Comparison of ENCODE assay signal across 8 cellular contexts in the genomic region with DNA sequence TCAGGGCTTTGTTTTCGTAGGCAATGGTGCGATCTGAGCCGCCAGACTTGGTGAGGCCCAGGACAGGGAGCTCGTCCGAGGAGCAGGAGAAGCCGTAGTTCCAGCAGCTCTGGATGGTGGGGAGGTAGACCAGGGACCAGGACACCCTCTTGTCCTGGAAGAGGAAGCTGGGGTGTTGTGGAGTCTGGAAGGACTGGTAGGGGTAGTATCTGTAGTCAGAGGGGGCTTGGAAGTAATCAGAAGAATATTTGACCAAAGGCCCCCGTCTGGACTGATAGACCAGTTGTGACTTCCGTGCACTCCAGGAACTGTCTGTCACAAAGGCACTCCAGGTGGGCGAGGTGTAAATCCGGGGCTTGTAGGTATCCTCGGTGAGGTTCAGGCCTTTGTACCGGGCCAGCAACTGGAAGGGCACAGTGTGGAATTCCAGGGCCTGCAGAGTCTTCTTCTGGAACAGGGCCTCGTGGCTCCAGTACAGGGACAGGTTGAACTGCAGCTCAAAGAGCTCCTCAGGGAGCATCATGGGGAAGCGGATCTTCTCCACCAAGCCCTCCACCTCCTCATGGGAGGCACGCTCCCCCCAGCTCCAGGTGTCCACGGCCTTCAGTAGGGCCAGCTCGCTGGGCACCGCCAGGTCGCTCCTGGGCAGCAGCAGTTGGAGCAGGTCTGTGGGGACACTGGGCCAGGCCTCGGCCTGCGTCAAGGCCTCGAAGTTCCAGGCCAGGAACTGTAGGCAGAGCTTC. TPM values are rescaled to one million over a fixed set of nuclear protein-coding genes. Genes with fewer than 3 reads are reported as not detected.
A peak's percentile ranks its signal among the peaks of the same experiment; 100 is the strongest.
DNase-seq lines count a peak whose midpoint lies in the region; ATAC-seq and TF ChIP-seq lines count a peak whose summit lies in the region.
"Had no signal": no experiment of that assay in that cellular context is flagged by ENCODE, and none has a peak within 500 bp of the region (broad histone marks: within the 10 kb centered on the region; RNA-seq: fewer than 3 reads in every experiment).

No MANE protein-coding gene starts in this region.

- no TSS peak for BruUV-seq in HCT116 (replicated peaks; lab: Mats Ljungman, UMichigan)

- 0 out of 2 replicates have a peak, but pooled peaks have one; percentile 2 for ATAC-seq in HCT116
- ATAC-seq in lower lobe of right lung: no peak
- no peak for ATAC-seq in thoracic aorta (ENCODE audit: insufficient number of reproducible peaks, low FRiP score, low read depth)
- no peak for ATAC-seq in HG02798 (IDR thresholded peaks at IDR 0.05; ENCODE audit: poor library complexity, unreplicated experiment)
- no peak for ATAC-seq in mucosa of descending colon

- H3K4me3 ChIP-seq in HCT116 (replicated peaks in 1 of 2; ENCODE audit: low read depth in 1 of 2, low read length in 2 of 2): no peak overlapping the region
- no peak overlapping the region for H3K4me3 ChIP-seq in WERI-Rb-1 (ENCODE audit: low read depth, low read length)
- H3K4me3 ChIP-seq in lower lobe of right lung: no peak overlapping the region
- peak overlapping the region; percentile 46 for H3K4me3 ChIP-seq in thoracic aorta
- no peak overlapping the region for H3K4me3 ChIP-seq in mucosa of descending colon

- H2AFZ ChIP-seq in HCT116 (ENCODE audit: low read depth, low read length, poor library complexity, severe bottlenecking): no peak overlapping the region

- TF ChIP-seq CTCF in HCT116 (IDR thresholded peaks at IDR 0.05 in 2 of 3, conservative IDR thresholded peaks at IDR 0.05 in 1 of 3; ENCODE audit: borderline replicate concordance in 1 of 3, insufficient read depth in 1 of 3, low read depth in 2 of 3, low read length in 2 of 3) (no peak), WERI-Rb-1 (IDR thresholded peaks at IDR 0.05; ENCODE audit: low read depth, low read length) (no peak), lower lobe of right lung (IDR thresholded peaks at IDR 0.05) (no peak), thoracic aorta (IDR thresholded peaks at IDR 0.05) (no peak), mucosa of descending colon (IDR thresholded peaks at IDR 0.05) (no peak)

- DNase-seq in HCT116 (ENCODE audit: low read depth, low spot score) (no peak), WERI-Rb-1 (no peak), lower lobe of right lung (no peak), thoracic aorta (ENCODE audit: low spot score) (no peak), mucosa of descending colon (no peak), superior temporal gyrus (ENCODE audit: extremely low spot score) (no peak)

- H3K9me3 ChIP-seq in HCT116 (ENCODE audit: control insufficient read depth in 1 of 2, insufficient read depth in 1 of 2, low read depth in 1 of 2, low read length in 2 of 2): no peaks in the 10 kb centered on the region
- H3K9me3 ChIP-seq in WERI-Rb-1 (ENCODE audit: severe bottlenecking): no peaks in the 10 kb centered on the region
- no peaks in the 10 kb centered on the region for H3K9me3 ChIP-seq in lower lobe of right lung
- H3K9me3 ChIP-seq in thoracic aorta: no peaks in the 10 kb centered on the region
- H3K9me3 ChIP-seq in mucosa of descending colon: no peaks in the 10 kb centered on the region

- TF ChIP-seq POLR2A in HCT116 (IDR thresholded peaks at IDR 0.05; ENCODE audit: borderline replicate concordance, extremely low read depth, insufficient read depth, insufficient read length): no peak

- no peaks in the 10 kb centered on the region for H3K9me2 ChIP-seq in HCT116 (ENCODE audit: insufficient read depth)

- intact Hi-C loops in HCT116 (cut with micrococcal nuclease): loop anchor here (1.0 to 2.0 kb wide), 3 partner anchors 107 to 475 kb away; no protein-coding TSS in a partner anchor
- intact Hi-C loops in lower lobe of right lung (cut with DNase I): no loop called here
- intact Hi-C loops in mucosa of descending colon (cut with DNase I, micrococcal nuclease): loop anchor here (2.0 to 5.0 kb wide), 2 partner anchors 105 to 110 kb away; no protein-coding TSS in a partner anchor

- RAD21 ChIA-PET in HCT116 (lab: Charles Lee; ENCODE audit: low non-redundant PET in 1 of 2, low total read pairs in 2 of 2, uncharacterized antibody in 2 of 2, unreplicated experiment in 2 of 2): interaction anchor here (0.9 to 3.1 kb wide), 3 partner anchors 89 to 108 kb away, joined by 3 to 14 read pairs (median 4); no protein-coding TSS in a partner anchor

- no peaks in the 10 kb centered on the region for H4K20me1 ChIP-seq in HCT116 (ENCODE audit: insufficient read depth)

- H3K36me3 ChIP-seq in HCT116 (ENCODE audit: control insufficient read depth in 1 of 2, insufficient read depth in 2 of 2, low read length in 2 of 2): peaks cover 23 to 37% of the 10 kb centered on the region in 2 experiments; a peak in 3 of 4 replicates
- H3K36me3 ChIP-seq in WERI-Rb-1: no peaks in the 10 kb centered on the region
- peaks cover 40% of the 10 kb centered on the region for H3K36me3 ChIP-seq in lower lobe of right lung
- H3K36me3 ChIP-seq in thoracic aorta: no peaks in the 10 kb centered on the region
- H3K36me3 ChIP-seq in mucosa of descending colon (ENCODE audit: low read depth): no peaks in the 10 kb centered on the region

- TF ChIP-seq RAD21 in HCT116 (IDR thresholded peaks at IDR 0.05; ENCODE audit: low read depth): no peak

- H3K4me2 ChIP-seq in HCT116 (ENCODE audit: low read length): no peak overlapping the region

- H3K27ac ChIP-seq in HCT116 (ENCODE audit: low read depth, low read length) (peak overlapping the region; percentile 13; the same call in 1 of the 2 replicates), WERI-Rb-1 (peak overlapping the region; percentile 31), lower lobe of right lung (peak overlapping the region; percentile 51), thoracic aorta (no peak overlapping the region)

- H3K4me1 ChIP-seq in HCT116 (ENCODE audit: control insufficient read depth in 1 of 2, insufficient read depth in 2 of 2, low read length in 2 of 2): peaks cover 9 to 36% of the 10 kb centered on the region in 2 experiments; a peak in 3 of 4 replicates
- peaks cover 53% of the 10 kb centered on the region for H3K4me1 ChIP-seq in lower lobe of right lung
- H3K4me1 ChIP-seq in thoracic aorta (ENCODE audit: control insufficient read depth in 1 of 2, low read depth in 2 of 2): peaks cover 3 to 36% of the 10 kb centered on the region in 2 donors
- peaks cover 28% of the 10 kb centered on the region for H3K4me1 ChIP-seq in mucosa of descending colon (ENCODE audit: low read depth)

- POLR2A ChIA-PET in HCT116 (lab: Charles Lee): interaction anchor here (0.8 to 1.1 kb wide), 4 partner anchors 8 to 195 kb away, joined by 3 to 5 read pairs (median 4); a partner anchor contains a TSS

- no peaks in the 10 kb centered on the region for H3K27me3 ChIP-seq in HCT116 (ENCODE audit: insufficient read depth, low read length)
- no peaks in the 10 kb centered on the region for H3K27me3 ChIP-seq in WERI-Rb-1 (ENCODE audit: insufficient read depth, low read depth, severe bottlenecking)
- H3K27me3 ChIP-seq in lower lobe of right lung (ENCODE audit: low read depth): no peaks in the 10 kb centered on the region
- H3K27me3 ChIP-seq in thoracic aorta (replicated peaks; ENCODE audit: insufficient read depth): no peaks in the 10 kb centered on the region

- CTCF ChIA-PET in HCT116 (lab: Charles Lee): interaction anchor here (0.7 to 2.6 kb wide), 17 partner anchors 8 to 475 kb away, joined by 3 to 39 read pairs (median 5); a partner anchor contains a TSS

- H3K79me2 ChIP-seq in HCT116 (ENCODE audit: insufficient read depth, low read length): peaks cover 15% of the 10 kb centered on the region; the same call in 1 of the 2 replicates

- no peak overlapping the region for H3K9ac ChIP-seq in HCT116 (ENCODE audit: low read length)

TF ChIP-seq in HCT116, 20 proteins besides CTCF, POLR2A, EP300 and RAD21:
- TF ChIP-seq SIN3A (IDR thresholded peaks at IDR 0.05; ENCODE audit: low read depth) (no peak), FOSL1 (IDR thresholded peaks at IDR 0.05; ENCODE audit: low read depth) (no peak), SRF (IDR thresholded peaks at IDR 0.05; ENCODE audit: low read depth) (no peak), YY1 (IDR thresholded peaks at IDR 0.05; ENCODE audit: extremely low read depth, insufficient replicate concordance, low read depth, low read length) (no peak), SP1 (IDR thresholded peaks at IDR 0.05; ENCODE audit: low read depth) (no peak), ZNF274 (IDR thresholded peaks at IDR 0.05; ENCODE audit: low read depth, low read length) (no peak), ZFX (IDR thresholded peaks at IDR 0.05) (no peak)
- TF ChIP-seq, protein P1, sequence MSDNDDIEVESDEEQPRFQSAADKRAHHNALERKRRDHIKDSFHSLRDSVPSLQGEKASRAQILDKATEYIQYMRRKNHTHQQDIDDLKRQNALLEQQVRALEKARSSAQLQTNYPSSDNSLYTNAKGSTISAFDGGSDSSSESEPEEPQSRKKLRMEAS (IDR thresholded peaks at IDR 0.05): no peak

RNA-seq across cellular contexts. Expression of a gene that starts 7.8 kb away (rescaled TPM):
- total RNA-seq in HCT116 (2021; ENCODE audit: unreplicated experiment) (389 TPM), lower lobe of right lung (417 TPM), thoracic aorta (100 to 1,000 TPM; 205 to 308 TPM), mucosa of descending colon (100 to 1,000 TPM; 329 to 838 (median 752) TPM)
- polyA plus RNA-seq in HCT116 (2012): 454 and 562 TPM in 2 replicates

RNA-seq across cellular contexts. Expression of a gene that starts 37.6 kb away (rescaled TPM):
- total RNA-seq in HCT116 (2021; ENCODE audit: unreplicated experiment): 97.1 TPM
- 85.2 and 106 TPM in 2 replicates for polyA plus RNA-seq in HCT116 (2012)
- total RNA-seq in lower lobe of right lung: 54.4 TPM
- 10 to 100 TPM; 21.4 to 41.0 TPM for total RNA-seq in thoracic aorta
- total RNA-seq in mucosa of descending colon: 100 to 1,000 TPM; 159 to 376 (median 242) TPM

RNA-seq across cellular contexts. Expression of a gene that starts 46.7 kb away (rescaled TPM):
- total RNA-seq in HCT116 (2021; ENCODE audit: unreplicated experiment): 64.8 TPM
- 42.7 and 52.9 TPM in 2 replicates for polyA plus RNA-seq in HCT116 (2012)
- total RNA-seq in lower lobe of right lung: 260 TPM
- total RNA-seq in thoracic aorta: 100 to 1,000 TPM; 475 to 619 TPM
- total RNA-seq in mucosa of descending colon: 100 to 1,000 TPM in 1 of 3 donors, 10 to 100 TPM in 2; 44.9 to 268 (median 91.3) TPM

RNA-seq across cellular contexts. Expression of a gene that starts 52.0 kb away (rescaled TPM):
- 4.0 TPM for total RNA-seq in HCT116 (2021; ENCODE audit: unreplicated experiment)
- polyA plus RNA-seq in HCT116 (2012): 3.5 and 3.7 TPM in 2 replicates
- 24.9 TPM for total RNA-seq in lower lobe of right lung
- total RNA-seq in thoracic aorta: 100 to 1,000 TPM; 445 to 518 TPM
- 10 to 100 TPM; 16.9 to 33.3 (median 22.1) TPM for total RNA-seq in mucosa of descending colon
- total RNA-seq: activated naive CD8-positive, alpha-beta T cell treated with anti-CD3 and anti-CD28 coated beads, Interleukin-2, amount 10 ng/mL, durations not matched to agents 7 days and 5 days had no signal

Comparison
In these comparisons a context has a peak if more than half of its experiments do, and no peak if none do; other contexts are left out.
1. H3K27ac ChIP-seq: peak in HCT116 (single experiment), WERI-Rb-1 (single experiment) and lower lobe of right lung (single experiment); none in thoracic aorta (0 of 2).